Comparison of ENCODE assay signal across 17 cellular contexts in the genomic region with DNA sequence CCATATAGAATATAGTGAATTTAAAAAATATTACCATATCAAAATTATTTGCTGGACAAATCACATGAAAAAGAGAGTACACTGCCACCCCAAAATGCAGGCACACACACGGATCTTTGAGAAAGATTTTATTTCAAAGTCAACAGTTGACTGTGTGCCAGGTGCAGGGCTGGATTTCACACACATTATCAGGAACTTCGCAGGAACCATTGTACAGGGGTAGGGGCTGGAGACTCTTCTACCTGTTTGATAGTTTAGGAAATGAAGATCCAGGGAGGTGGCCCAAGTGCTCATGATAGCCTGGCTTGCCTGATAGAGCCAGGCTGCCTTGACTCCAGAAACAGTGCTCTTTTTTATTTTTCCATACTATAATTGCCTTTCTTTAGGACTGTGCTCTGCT. TPM values are rescaled to one million over a fixed set of nuclear protein-coding genes. Genes with fewer than 3 reads are reported as not detected.
DNase-seq lines count a peak whose midpoint lies in the region; ATAC-seq and TF ChIP-seq lines count a peak whose summit lies in the region.
"Had no signal": no experiment of that assay in that cellular context is flagged by ENCODE, and none has a peak within 500 bp of the region (broad histone marks: within the 10 kb centered on the region; RNA-seq: fewer than 3 reads in every experiment).

No MANE protein-coding gene starts in this region.

- H3K4me3 Mint-ChIP-seq in stimulated activated effector memory CD8-positive, alpha-beta T cell treated with anti-CD3 and anti-CD28 coated beads, Interleukin-12 subunit alpha, Interleukin-12 subunit beta, amount 100 ng/mL, for 72 hours, result no peak overlapping the region
- no peak overlapping the region for H3K4me3 Mint-ChIP-seq in activated CD8-positive, alpha-beta T cell treated with anti-CD3 and anti-CD28 coated beads, Interleukin-2, amount 10 ng/mL, durations not matched to agents 7 days and 5 days
- H3K4me3 Mint-ChIP-seq: CD4-positive, alpha-beta T cell had no signal

- H3K4me3 ChIP-seq in heart right ventricle (no peak overlapping the region), body of pancreas (no peak overlapping the region)
- H3K4me3 ChIP-seq: GM12878, PC-9 had no signal

- H3K4me1 ChIP-seq in heart right ventricle (peaks cover 0 to 42% (median 21%) of the 10 kb centered on the region in 9 donors), body of pancreas (no peaks in the 10 kb centered on the region)

- peak overlapping the region; percentile 39 for H3K27ac Mint-ChIP-seq in stimulated activated effector memory CD8-positive, alpha-beta T cell treated with anti-CD3 and anti-CD28 coated beads, Interleukin-12 subunit alpha, Interleukin-12 subunit beta, amount 100 ng/mL, for 72 hours
- no peak overlapping the region for H3K27ac Mint-ChIP-seq in activated CD8-positive, alpha-beta T cell treated with anti-CD3 and anti-CD28 coated beads, Interleukin-2, amount 10 ng/mL, durations not matched to agents 7 days and 5 days
- H3K27ac Mint-ChIP-seq: CD4-positive, alpha-beta T cell had no signal

- H3K27me3 Mint-ChIP-seq in activated CD8-positive, alpha-beta T cell treated with anti-CD3 and anti-CD28 coated beads, Interleukin-2, amount 10 ng/mL, durations not matched to agents 7 days and 5 days (ENCODE audit: low read depth), result no peaks in the 10 kb centered on the region
- H3K27me3 Mint-ChIP-seq: CD4-positive, alpha-beta T cell had no signal

- no peak for DNase-seq in heart right ventricle
- DNase-seq in left ventricle myocardium superior, result no peak
- peak; percentile 4 for DNase-seq in Daoy (ENCODE audit: low read depth)
- peak in 3 of 4 donors; percentile 25 to 54 (median 26) for DNase-seq in body of pancreas
- no peak for DNase-seq in stimulated activated effector memory CD8-positive, alpha-beta T cell treated with anti-CD3 and anti-CD28 coated beads, Interleukin-12 subunit alpha, Interleukin-12 subunit beta, amount 100 ng/mL, for 72 hours (ENCODE audit: low spot score in 2 of 2)
- no peak for DNase-seq in activated CD8-positive, alpha-beta T cell treated with anti-CD3 and anti-CD28 coated beads, Interleukin-2, amount 10 ng/mL, durations not matched to agents 7 days and 5 days
- no peak for DNase-seq in NCI-H82 (lab: John Stamatoyannopoulos, UW)
- DNase-seq: CD4-positive, alpha-beta T cell; DND-41; GDM1; NCI-H1092; NCI-H1694 treated with DMSO at 0.1 percent for 48 hours; NCI-H2171; NCI-H446 treated with DMSO at 0.1 percent for 48 hours; PC-9 had no signal

- H3K27me3 ChIP-seq in heart right ventricle, result no peaks in the 10 kb centered on the region
- H3K27me3 ChIP-seq in body of pancreas, result no peaks in the 10 kb centered on the region

- POLR2A ChIA-PET in activated CD8-positive, alpha-beta T cell treated with anti-CD3 and anti-CD28 coated beads, Interleukin-2, amount 10 ng/mL, durations not matched to agents 7 days and 5 days (lab: Charles Lee), result interaction anchor here (2.2 kb wide), 1 partner anchor 55 kb away, joined by 6 read pairs; no protein-coding TSS in a partner anchor

- TF ChIP-seq POLR2A in body of pancreas (IDR thresholded peaks at IDR 0.05), result no peak

- peaks cover 3% of the 10 kb centered on the region for H3K9me3 Mint-ChIP-seq in stimulated activated effector memory CD8-positive, alpha-beta T cell treated with anti-CD3 and anti-CD28 coated beads, Interleukin-12 subunit alpha, Interleukin-12 subunit beta, amount 100 ng/mL, for 72 hours
- H3K9me3 Mint-ChIP-seq in activated CD8-positive, alpha-beta T cell treated with anti-CD3 and anti-CD28 coated beads, Interleukin-2, amount 10 ng/mL, durations not matched to agents 7 days and 5 days (ENCODE audit: insufficient read depth), result no peaks in the 10 kb centered on the region
- H3K9me3 Mint-ChIP-seq: CD4-positive, alpha-beta T cell had no signal

- H3K36me3 ChIP-seq in heart right ventricle, result no peaks in the 10 kb centered on the region
- H3K36me3 ChIP-seq in body of pancreas (replicated peaks in 1 of 2; ENCODE audit: insufficient read depth in 1 of 2, low read depth in 2 of 2), result no peaks in the 10 kb centered on the region

- ATAC-seq in heart right ventricle, result no peak
- ATAC-seq in left ventricle myocardium superior, result no peak
- ATAC-seq in body of pancreas, result no peak
- ATAC-seq in stimulated activated effector memory CD8-positive, alpha-beta T cell treated with anti-CD3 and anti-CD28 coated beads, Interleukin-12 subunit alpha, Interleukin-12 subunit beta, amount 100 ng/mL, for 72 hours, result no peak
- no peak for ATAC-seq in activated CD8-positive, alpha-beta T cell treated with anti-CD3 and anti-CD28 coated beads, Interleukin-2, amount 10 ng/mL, durations not matched to agents 7 days and 5 days
- ATAC-seq: GM12878 had no signal

- peaks cover 49% of the 10 kb centered on the region for H3K4me1 Mint-ChIP-seq in stimulated activated effector memory CD8-positive, alpha-beta T cell treated with anti-CD3 and anti-CD28 coated beads, Interleukin-12 subunit alpha, Interleukin-12 subunit beta, amount 100 ng/mL, for 72 hours
- peaks cover 25% of the 10 kb centered on the region for H3K4me1 Mint-ChIP-seq in activated CD8-positive, alpha-beta T cell treated with anti-CD3 and anti-CD28 coated beads, Interleukin-2, amount 10 ng/mL, durations not matched to agents 7 days and 5 days (ENCODE audit: low read depth)

- WGBS in heart right ventricle, 2 donors, result 26 to 46% methylated on average over 2 of the region's 2 CpGs
- 22 to 28% methylated on average over 2 of the region's 2 CpGs for WGBS in body of pancreas, 2 donors

- TF ChIP-seq CTCF in heart right ventricle (IDR thresholded peaks at IDR 0.05) (no peak), body of pancreas (IDR thresholded peaks at IDR 0.05) (no peak)

- H3K27ac ChIP-seq in heart right ventricle (peak overlapping the region in 6 of 10 donors; percentile 15 to 89 (median 56)), body of pancreas (no peak overlapping the region)
- H3K27ac ChIP-seq: KMS-11, PC-9 had no signal

- intact Hi-C loops in heart right ventricle (cut with DNase I), result loop anchor here in 1 of 10 donors (5.0 kb wide), 1 partner anchor 56 kb away; a partner anchor contains a TSS
- intact Hi-C loops in left ventricle myocardium superior (cut with micrococcal nuclease), result no loop called here
- intact Hi-C loops in body of pancreas (cut with DNase I), result no loop called here

- CTCF ChIA-PET in activated CD8-positive, alpha-beta T cell treated with anti-CD3 and anti-CD28 coated beads, Interleukin-2, amount 10 ng/mL, durations not matched to agents 7 days and 5 days (lab: Charles Lee), result no interaction called here

- peaks cover 55% of the 10 kb centered on the region for H3K36me3 Mint-ChIP-seq in stimulated activated effector memory CD8-positive, alpha-beta T cell treated with anti-CD3 and anti-CD28 coated beads, Interleukin-12 subunit alpha, Interleukin-12 subunit beta, amount 100 ng/mL, for 72 hours
- H3K36me3 Mint-ChIP-seq in activated CD8-positive, alpha-beta T cell treated with anti-CD3 and anti-CD28 coated beads, Interleukin-2, amount 10 ng/mL, durations not matched to agents 7 days and 5 days (ENCODE audit: low read depth), result peaks cover 26% of the 10 kb centered on the region

- H3K9me3 ChIP-seq in heart right ventricle (peaks cover 0 to 7% (median 0%) of the 10 kb centered on the region in 11 donors), body of pancreas (no peaks in the 10 kb centered on the region)

RNA-seq across cellular contexts. Expression of a gene that starts 54.2 kb away (rescaled TPM):
- total RNA-seq in heart right ventricle, result 10 to 100 TPM in 4 of 10 donors, 1 to 10 TPM in 6; 3.9 to 11.9 (median 8.7) TPM
- polyA plus RNA-seq in heart right ventricle, result 1 to 10 TPM; 2.1 to 5.9 TPM
- total RNA-seq in left ventricle myocardium superior, result 6.1 TPM
- total RNA-seq in Daoy (2014; rRNA removed; shearing (Covaris generic)), result 11.3 and 11.8 TPM in 2 replicates
- total RNA-seq in body of pancreas, result 1 to 10 TPM; 5.3 to 5.4 TPM
- total RNA-seq in activated CD8-positive, alpha-beta T cell treated with anti-CD3 and anti-CD28 coated beads, Interleukin-2, amount 10 ng/mL, durations not matched to agents 7 days and 5 days, result 10 to 100 TPM; 10.3 to 11.6 TPM

Comparison
In these comparisons a context has a peak if more than half of its experiments do, and no peak if none do; other contexts are left out.
1. DNase-seq: peak in Daoy (single experiment) and body of pancreas (3 of 4); none in heart right ventricle (0 of 2), left ventricle myocardium superior (single experiment), stimulated activated effector memory CD8-positive, alpha-beta T cell treated with anti-CD3 and anti-CD28 coated beads, Interleukin-12 subunit alpha, Interleukin-12 subunit beta, amount 100 ng/mL, for 72 hours (0 of 2), activated CD8-positive, alpha-beta T cell treated with anti-CD3 and anti-CD28 coated beads, Interleukin-2, amount 10 ng/mL, durations not matched to agents 7 days and 5 days (single experiment) and NCI-H82 (single experiment).
2. H3K27ac ChIP-seq: peak in heart right ventricle (6 of 10); none in body of pancreas (0 of 4).